35 cellular contexts compared by ENCODE assay signal in the genomic region with DNA sequence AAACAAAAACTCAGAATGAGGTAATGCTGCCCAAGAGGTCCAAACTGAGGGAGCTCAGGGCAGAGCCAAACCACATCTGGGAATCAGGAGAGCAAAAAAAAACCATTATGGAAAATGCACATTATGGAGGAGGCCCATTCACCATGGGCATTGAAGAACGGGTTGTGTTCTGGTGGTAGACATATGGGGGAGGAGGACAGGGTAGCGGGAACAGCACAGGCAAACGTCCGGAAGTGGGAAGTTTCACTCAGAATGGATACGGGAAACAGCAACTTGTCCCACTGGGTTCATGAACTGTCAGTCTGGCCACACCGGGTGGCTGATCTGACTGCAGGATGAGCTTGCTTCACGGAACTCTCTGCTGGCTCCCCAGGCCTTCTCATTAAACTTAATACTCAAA.
"Had no signal": no experiment of that assay in that cellular context is flagged by ENCODE, and none has a peak within 500 bp of the region (broad histone marks: within the 10 kb centered on the region; RNA-seq: fewer than 3 reads in every experiment).

No MANE protein-coding gene starts in this region.

- H3K27me3 ChIP-seq: adrenal gland, body of pancreas, brain microvascular endothelial cell, breast epithelium had no signal

- DNase-seq: activated B cell treated with CpG ODN at 0.5 μM for 24 hours; activated CD4-positive, alpha-beta memory T cell treated with anti-CD3 and anti-CD28 coated beads for 36 hours; activated CD4-positive, alpha-beta T cell treated with anti-CD3 and anti-CD28 coated beads for 4 hours; activated CD4-positive, alpha-beta T cell treated with anti-CD3 and anti-CD28 coated beads, Interleukin-2, amount 10 ng/mL, durations not matched to agents 24 days and 14 days; activated CD4-positive, alpha-beta T cell treated with anti-CD3 and anti-CD28 coated beads, Interleukin-2, amount 50 U/mL, for 1 hour; activated CD4-positive, alpha-beta T cell treated with anti-CD3 and anti-CD28 coated beads, Interleukin-2, amount 50 U/mL, for 4 hours; activated CD4-positive, CD25-positive, alpha-beta regulatory T cell treated with anti-CD3 and anti-CD28 coated beads, Interleukin-2, amount 50 U/mL, for 72 hours; activated CD8-positive, alpha-beta memory T cell treated with anti-CD3 and anti-CD28 coated beads, Interleukin-2, amount 50 U/mL, for 4 hours; activated CD8-positive, alpha-beta T cell treated with anti-CD3 and anti-CD28 coated beads for 36 hours; activated effector memory CD4-positive, alpha-beta T cell treated with anti-CD3 and anti-CD28 coated beads, Interleukin-2, amount 50 U/mL, for 16 hours; activated gamma-delta T cell treated with Interleukin-2 at 50 U/mL for 16 hours; activated naive CD4-positive, alpha-beta T cell; activated naive CD4-positive, alpha-beta T cell treated with anti-CD3 and anti-CD28 coated beads for 36 hours; activated naive CD4-positive, alpha-beta T cell treated with anti-CD3 and anti-CD28 coated beads, Interleukin-2, amount 50 U/mL, for 16 hours; activated naive CD8-positive, alpha-beta T cell treated with anti-CD3 and anti-CD28 coated beads for 36 hours; activated T-cell treated with anti-CD3 and anti-CD28 coated beads for 4 hours; activated T-cell treated with anti-CD3 and anti-CD28 coated beads, Interleukin-2, amount 50 U/mL, for 1 hour; activated T-cell treated with anti-CD3 and anti-CD28 coated beads, Interleukin-2, amount 50 U/mL, for 4 hours; activated T-cell treated with anti-CD3 and anti-CD28 coated beads, Interleukin-2, amount 50 U/mL, for 72 hours; amniotic stem cell; aorta; body of pancreas; brain microvascular endothelial cell; central memory CD4-positive, alpha-beta T cell; T-helper 1 cell; T-helper 2 cell; T-helper 9 cell had no signal

- H3K9me3 Mint-ChIP-seq: activated B cell treated with CpG ODN at 0.5 μM for 24 hours; activated CD4-positive, alpha-beta T cell treated with anti-CD3 and anti-CD28 coated beads, Interleukin-2, amount 10 ng/mL, durations not matched to agents 24 days and 14 days; activated CD8-positive, alpha-beta T cell treated with anti-CD3 and anti-CD28 coated beads for 36 hours; activated naive CD4-positive, alpha-beta T cell treated with anti-CD3 and anti-CD28 coated beads for 36 hours; activated naive CD4-positive, alpha-beta T cell treated with anti-CD3 and anti-CD28 coated beads, Interleukin-2, amount 50 U/mL, for 72 hours; activated T-cell treated with anti-CD3 and anti-CD28 coated beads, Interleukin-2, amount 50 U/mL, for 4 hours; activated T-cell treated with anti-CD3 and anti-CD28 coated beads, Interleukin-2, amount 50 U/mL, for 72 hours; activated T-helper 1 cell treated with anti-CD3 and anti-CD28 coated beads, Interleukin-12 subunit alpha, Interleukin-12 subunit beta, Interleukin-2, Interleukin-4 antibody, amounts not matched to agents 30 ng/mL and 10 ng/mL and 1 ng/mL, durations not matched to agents 14 hours and 24 hours and 36 hours; activated T-helper 17 cell treated with anti-CD3 and anti-CD28 coated beads, Interleukin-2, amount 50 U/mL, for 72 hours; T-helper 1 cell treated with Interleukin-12 subunit alpha and Interleukin-12 subunit beta and Interleukin-4 antibody, amounts not matched to agents 30 μg/mL and 1 μg/mL, for 36 hours; T-helper 2 cell treated with Interferon-gamma antibody and Interleukin-4, amounts not matched to agents 5 μg/mL and 100 μg/mL, for 36 hours had no signal

- H3K36me3 Mint-ChIP-seq: activated CD4-positive, alpha-beta memory T cell treated with anti-CD3 and anti-CD28 coated beads for 36 hours; activated naive CD4-positive, alpha-beta T cell treated with anti-CD3 and anti-CD28 coated beads, Interleukin-2, amount 50 U/mL, for 72 hours; activated naive CD8-positive, alpha-beta T cell treated with anti-CD3 and anti-CD28 coated beads for 36 hours had no signal

- H3K9me3 ChIP-seq: adrenal gland, body of pancreas had no signal

- H3K4me1 Mint-ChIP-seq: activated B cell treated with CpG ODN at 0.5 μM for 24 hours; activated CD4-positive, alpha-beta T cell treated with anti-CD3 and anti-CD28 coated beads, Interleukin-2, amount 10 ng/mL, durations not matched to agents 24 days and 14 days; activated naive CD8-positive, alpha-beta T cell treated with anti-CD3 and anti-CD28 coated beads for 36 hours; activated T-helper 17 cell treated with anti-CD3 and anti-CD28 coated beads, Interleukin-2, amount 50 U/mL, for 72 hours had no signal

- H3K4me3 ChIP-seq: adrenal gland, body of pancreas, breast epithelium had no signal

- H3K36me3 ChIP-seq: adrenal gland, brain microvascular endothelial cell, breast epithelium had no signal

- ATAC-seq: activated CD8-positive, alpha-beta T cell treated with anti-CD3 and anti-CD28 coated beads for 36 hours; activated naive CD4-positive, alpha-beta T cell treated with anti-CD3 and anti-CD28 coated beads, Interleukin-2, amount 50 U/mL, for 72 hours; activated T-cell treated with anti-CD3 and anti-CD28 coated beads, Interleukin-2, amount 50 U/mL, for 4 hours; activated T-cell treated with anti-CD3 and anti-CD28 coated beads, Interleukin-2, amount 50 U/mL, for 72 hours; activated T-helper 17 cell treated with anti-CD3 and anti-CD28 coated beads, Interleukin-2, amount 50 U/mL, for 72 hours; body of pancreas had no signal

- H3K27ac Mint-ChIP-seq: activated B cell treated with CpG ODN at 0.5 μM for 24 hours; activated CD4-positive, alpha-beta memory T cell treated with anti-CD3 and anti-CD28 coated beads for 36 hours; activated CD4-positive, alpha-beta T cell treated with anti-CD3 and anti-CD28 coated beads, Interleukin-2, amount 10 ng/mL, durations not matched to agents 24 days and 14 days; activated CD8-positive, alpha-beta T cell treated with anti-CD3 and anti-CD28 coated beads for 36 hours; activated naive CD4-positive, alpha-beta T cell treated with anti-CD3 and anti-CD28 coated beads for 36 hours; activated naive CD4-positive, alpha-beta T cell treated with anti-CD3 and anti-CD28 coated beads, Interleukin-2, amount 50 U/mL, for 72 hours; activated naive CD8-positive, alpha-beta T cell treated with anti-CD3 and anti-CD28 coated beads for 36 hours; activated T-cell treated with anti-CD3 and anti-CD28 coated beads, Interleukin-2, amount 50 U/mL, for 72 hours; activated T-helper 1 cell treated with anti-CD3 and anti-CD28 coated beads, Interleukin-12 subunit alpha, Interleukin-12 subunit beta, Interleukin-2, Interleukin-4 antibody, amounts not matched to agents 30 ng/mL and 10 ng/mL and 1 ng/mL, durations not matched to agents 14 hours and 24 hours and 36 hours; activated T-helper 17 cell treated with anti-CD3 and anti-CD28 coated beads, Interleukin-2, amount 50 U/mL, for 72 hours; T-helper 1 cell treated with Interleukin-12 subunit alpha and Interleukin-12 subunit beta and Interleukin-4 antibody, amounts not matched to agents 30 μg/mL and 1 μg/mL, for 36 hours; T-helper 2 cell treated with Interferon-gamma antibody and Interleukin-4, amounts not matched to agents 5 μg/mL and 100 μg/mL, for 36 hours had no signal

- H3K4me3 Mint-ChIP-seq: activated B cell treated with CpG ODN at 0.5 μM for 24 hours; activated CD4-positive, alpha-beta memory T cell treated with anti-CD3 and anti-CD28 coated beads for 36 hours; activated CD4-positive, alpha-beta T cell treated with anti-CD3 and anti-CD28 coated beads, Interleukin-2, amount 10 ng/mL, durations not matched to agents 24 days and 14 days; activated CD8-positive, alpha-beta T cell treated with anti-CD3 and anti-CD28 coated beads for 36 hours; activated naive CD4-positive, alpha-beta T cell treated with anti-CD3 and anti-CD28 coated beads for 36 hours; activated naive CD8-positive, alpha-beta T cell treated with anti-CD3 and anti-CD28 coated beads for 36 hours; activated T-cell treated with anti-CD3 and anti-CD28 coated beads, Interleukin-2, amount 50 U/mL, for 4 hours; activated T-cell treated with anti-CD3 and anti-CD28 coated beads, Interleukin-2, amount 50 U/mL, for 72 hours; activated T-helper 1 cell treated with anti-CD3 and anti-CD28 coated beads, Interleukin-12 subunit alpha, Interleukin-12 subunit beta, Interleukin-2, Interleukin-4 antibody, amounts not matched to agents 30 ng/mL and 10 ng/mL and 1 ng/mL, durations not matched to agents 14 hours and 24 hours and 36 hours; activated T-helper 17 cell treated with anti-CD3 and anti-CD28 coated beads, Interleukin-2, amount 50 U/mL, for 72 hours; T-helper 1 cell treated with Interleukin-12 subunit alpha and Interleukin-12 subunit beta and Interleukin-4 antibody, amounts not matched to agents 30 μg/mL and 1 μg/mL, for 36 hours; T-helper 2 cell treated with Interferon-gamma antibody and Interleukin-4, amounts not matched to agents 5 μg/mL and 100 μg/mL, for 36 hours had no signal

- H3K27ac ChIP-seq: adrenal gland, body of pancreas, brain microvascular endothelial cell, breast epithelium, VCaP had no signal

- H3K4me1 ChIP-seq: adrenal gland, body of pancreas, breast epithelium had no signal
